ENCODE assay signal across 8 cellular contexts in genomic region chr7:116524609-116525297, GRCh38. TPM values are rescaled to one million over a fixed set of nuclear protein-coding genes. Genes with fewer than 3 reads are reported as not detected.
A peak's percentile ranks its signal among the peaks of the same experiment; 100 is the strongest.
DNase-seq lines count a peak whose midpoint lies in the region; ATAC-seq, FAIRE-seq and TF ChIP-seq lines count a peak whose summit lies in the region.

Gene CAV1, plus strand, starts transcription at chr7:116525036. Its CDS starts 27 bp downstream, at chr7:116525063.

- H3K27me3 ChIP-seq in GM23338 (ENCODE audit: insufficient read depth) = peaks cover 14% of the 10 kb centered on the region
- H3K27me3 ChIP-seq in astrocyte (ENCODE audit: insufficient read depth, low read length) = no peaks in the 10 kb centered on the region
- no peaks in the 10 kb centered on the region for H3K27me3 ChIP-seq in ovary

- TF ChIP-seq CTCF in GM23338 (conservative IDR thresholded peaks at IDR 0.05; ENCODE audit: low read depth in 2 of 2) (peak in 1 of 2 experiments; percentile 23; a peak in 2 of 4 replicates), astrocyte (IDR thresholded peaks at IDR 0.05; ENCODE audit: insufficient read depth, low read depth, low read length) (no peak), ovary (IDR thresholded peaks at IDR 0.05) (peak in 1 of 3 donors; percentile 30)

- WGBS in ovary, 3 donors = 0 to 1% (median 1%) methylated on average over 41 to 42 of the region's 42 CpGs

- H3K36me3 Mint-ChIP-seq in GM23338 (ENCODE audit: low read depth) (no peaks in the 10 kb centered on the region), astrocyte (ENCODE audit: low read depth, unreplicated experiment) (peaks cover 14% of the 10 kb centered on the region)

- peak; percentile 58 for ATAC-seq in GM23338
- peak; percentile 68 to 80 for ATAC-seq in left cardiac atrium
- ATAC-seq in HG02610 (IDR thresholded peaks at IDR 0.05; ENCODE audit: unreplicated experiment) = no peak
- ATAC-seq in GM19324 (IDR thresholded peaks at IDR 0.05; ENCODE audit: low FRiP score, unreplicated experiment) = no peak

- peak within 1 kb of the TSS; percentile 92 for H3K4me3 Mint-ChIP-seq in GM23338
- peak within 1 kb of the TSS; percentile 96 for H3K4me3 Mint-ChIP-seq in astrocyte (ENCODE audit: unreplicated experiment)

- H3K4me1 Mint-ChIP-seq in GM23338 (peaks cover 52% of the 10 kb centered on the region), astrocyte (ENCODE audit: low read depth, unreplicated experiment) (peaks cover 51% of the 10 kb centered on the region)

- H3K4me2 ChIP-seq in GM23338 (peak within 1 kb of the TSS; percentile 93), astrocyte (ENCODE audit: low read length) (peak within 1 kb of the TSS; percentile 86)

- H4K20me1 ChIP-seq in GM23338 (replicated peaks; ENCODE audit: insufficient read depth) (no peaks in the 10 kb centered on the region), astrocyte (ENCODE audit: insufficient read depth, low read length) (no peaks in the 10 kb centered on the region)

- H3K9me3 ChIP-seq in astrocyte (ENCODE audit: insufficient read depth, low read depth, low read length) (no peaks in the 10 kb centered on the region), ovary (no peaks in the 10 kb centered on the region)

- H3K27ac Mint-ChIP-seq in GM23338 = no peak within 1 kb of the TSS
- peak within 1 kb of the TSS; percentile 99 for H3K27ac Mint-ChIP-seq in astrocyte (ENCODE audit: unreplicated experiment)

- peak within 1 kb of the TSS; percentile 97 for H3K9ac ChIP-seq in astrocyte (ENCODE audit: low read length)

- H3K36me3 ChIP-seq in GM23338 (ENCODE audit: insufficient read depth) = no peaks in the 10 kb centered on the region
- H3K36me3 ChIP-seq in astrocyte (ENCODE audit: insufficient read depth, low read length) = peaks cover 8% of the 10 kb centered on the region
- H3K36me3 ChIP-seq in ovary = no peaks in the 10 kb centered on the region

- H2AFZ ChIP-seq in GM23338 (peak within 1 kb of the TSS; percentile 92), astrocyte (ENCODE audit: low read depth, low read length) (peak within 1 kb of the TSS; percentile 6)

- H3K9me2 ChIP-seq in GM23338 (ENCODE audit: insufficient read depth) = no peaks in the 10 kb centered on the region

- DNase-seq in Ammon's horn (ENCODE audit: low spot score) (peak; percentile 61), GM23338 (ENCODE audit: low spot score) (peak; percentile 76), RPMI8226 (peak; percentile 91), astrocyte (ENCODE audit: low read depth) (peak; percentile 87), left cardiac atrium (peak; percentile 91), ovary (peak; percentile 86 to 92 (median 88))

- no peaks in the 10 kb centered on the region for H3F3A ChIP-seq in GM23338 (replicated peaks; ENCODE audit: low read depth)

- H3K27me3 Mint-ChIP-seq in GM23338 (ENCODE audit: insufficient read depth, low read depth, poor library complexity) = peaks cover 38% of the 10 kb centered on the region
- H3K27me3 Mint-ChIP-seq in astrocyte (ENCODE audit: low read depth, unreplicated experiment) = no peaks in the 10 kb centered on the region

- intact Hi-C loops in left cardiac atrium (cut with DNase I) (loop anchor here (5.0 to 10.0 kb wide), 5 partner anchors 58 to 270 kb away; no protein-coding TSS in a partner anchor), ovary (cut with DNase I) (loop anchor here in 3 of 4 donors (2.0 to 10.0 kb wide), 7 partner anchors 32 to 262 kb away; no protein-coding TSS in a partner anchor)

- peak; percentile 20 for TF ChIP-seq POLR2A in ovary (IDR thresholded peaks at IDR 0.05)

- H3K27ac ChIP-seq in GM23338 (ENCODE audit: low read depth) = peak within 1 kb of the TSS; percentile 70; the same call in 1 of the 2 replicates
- H3K27ac ChIP-seq in astrocyte (ENCODE audit: low read depth, low read length) = peak within 1 kb of the TSS; percentile 95
- H3K27ac ChIP-seq in ovary = peak within 1 kb of the TSS; percentile 54 to 73

- H3K9me3 Mint-ChIP-seq in GM23338 = no peaks in the 10 kb centered on the region
- H3K9me3 Mint-ChIP-seq in astrocyte (ENCODE audit: unreplicated experiment) = no peaks in the 10 kb centered on the region

- peak within 1 kb of the TSS; percentile 83 for H3K4me3 ChIP-seq in GM23338
- peak within 1 kb of the TSS; percentile 90 for H3K4me3 ChIP-seq in astrocyte (ENCODE audit: insufficient read depth, low read depth, low read length)
- peak within 1 kb of the TSS; percentile 80 for H3K4me3 ChIP-seq in ovary

- FAIRE-seq in astrocyte (lab: Jason Lieb, UNC) = no peak

- TF ChIP-seq EP300 in ovary (IDR thresholded peaks at IDR 0.05) = no peak

- H3K79me2 ChIP-seq in GM23338 (replicated peaks; ENCODE audit: insufficient read depth) (no peaks in the 10 kb centered on the region), astrocyte (ENCODE audit: insufficient read depth, low read length) (peaks cover 46% of the 10 kb centered on the region)

- peaks cover 39% of the 10 kb centered on the region for H3K4me1 ChIP-seq in GM23338 (ENCODE audit: insufficient read depth)
- peaks cover 50% of the 10 kb centered on the region for H3K4me1 ChIP-seq in astrocyte (ENCODE audit: insufficient read depth, low read length)
- peaks cover 9% of the 10 kb centered on the region for H3K4me1 ChIP-seq in ovary (ENCODE audit: insufficient read depth)

TF ChIP-seq in GM23338, 12 proteins besides CTCF, POLR2A, EP300 and RAD21:
- no peak for TF ChIP-seq EZH2 (IDR thresholded peaks at IDR 0.05; ENCODE audit: low read depth, unreplicated experiment)
- TF ChIP-seq NANOG (IDR thresholded peaks at IDR 0.05; ENCODE audit: borderline replicate concordance) = 0 out of 2 replicates have a peak, but pooled peaks have one; percentile 1
- TF ChIP-seq STAT1 (IDR thresholded peaks at IDR 0.05; ENCODE audit: unreplicated experiment) = no peak
- TF ChIP-seq ZNF114 (CRISPR knock-in tag; IDR thresholded peaks at IDR 0.05) = no peak
- peak; percentile 62 for TF ChIP-seq POLR2AphosphoS5 (IDR thresholded peaks at IDR 0.05; ENCODE audit: low read depth)
- TF ChIP-seq ZNF331 (CRISPR knock-in tag; IDR thresholded peaks at IDR 0.05; ENCODE audit: low read depth) = no peak
- TF ChIP-seq EZH2phosphoT487 (IDR thresholded peaks at IDR 0.05; ENCODE audit: unreplicated experiment) = no peak

RNA-seq across cellular contexts. Expression of gene CAV1, which starts in this region (rescaled TPM):
- total RNA-seq in GM23338 (2014; rRNA removed; shearing (Covaris generic)) = 16.0 and 22.5 TPM in 2 replicates
- 16.0 and 21.1 TPM in 2 replicates for polyA plus RNA-seq in GM23338 (2016; fragmentation: Nextera tagmentation; extraction: Ambion mirVana)
- total RNA-seq in astrocyte = 384 and 472 TPM in 2 replicates
- total RNA-seq in left cardiac atrium = 100 to 1,000 TPM; 423 to 465 TPM
- total RNA-seq in ovary = 100 to 1,000 TPM in 4 of 7 donors, 10 to 100 TPM in 3; 47.3 to 272 (median 101) TPM
- polyA plus RNA-seq in ovary = 100 to 1,000 TPM; 150 to 287 TPM

Comparison
In these comparisons a context has a peak if more than half of its experiments do, and no peak if none do; other contexts are left out.
1. ATAC-seq: peak in GM23338 (single experiment) and left cardiac atrium (2 of 2); none in HG02610 (single experiment) and GM19324 (single experiment).
2. Peak in every context shown above with its lines, with median percentiles within 50 percentile points of each other: DNase-seq, H3K27ac ChIP-seq and H3K4me3 ChIP-seq.